In genomic region chr1:43757343-43758053, GRCh38 we compare ENCODE assay signal across 16 cellular contexts.
"Had no signal": no experiment of that assay in that cellular context is flagged by ENCODE, and none has a peak within 500 bp of the region (broad histone marks: within the 10 kb centered on the region; RNA-seq: fewer than 3 reads in every experiment).

No MANE protein-coding gene starts in this region.

- H3K4me3 Mint-ChIP-seq: activated naive CD4-positive, alpha-beta T cell treated with anti-CD3 and anti-CD28 coated beads for 36 hours; activated T-helper 17 cell treated with anti-CD3 and anti-CD28 coated beads, Interleukin-2, amount 50 U/mL, for 72 hours; mesothelial cell of epicardium; neural progenitor cell; stimulated activated memory B cell treated with anti-CD40 and anti-IgM and Interleukin-4, amounts not matched to agents 10 μg/mL and 1 μg/mL and 100 μg/mL, for 72 hours had no signal

- H3K27me3 Mint-ChIP-seq: activated T-helper 17 cell treated with anti-CD3 and anti-CD28 coated beads, Interleukin-2, amount 50 U/mL, for 72 hours; stimulated activated memory B cell treated with anti-CD40 and anti-IgM and Interleukin-4, amounts not matched to agents 10 μg/mL and 1 μg/mL and 100 μg/mL, for 72 hours had no signal

- H3K27ac Mint-ChIP-seq: activated naive CD4-positive, alpha-beta T cell treated with anti-CD3 and anti-CD28 coated beads for 36 hours; activated T-helper 17 cell treated with anti-CD3 and anti-CD28 coated beads, Interleukin-2, amount 50 U/mL, for 72 hours; mesothelial cell of epicardium; neural progenitor cell; stimulated activated memory B cell treated with anti-CD40 and anti-IgM and Interleukin-4, amounts not matched to agents 10 μg/mL and 1 μg/mL and 100 μg/mL, for 72 hours had no signal

- H3K9ac ChIP-seq: neural progenitor cell had no signal

- DNase-seq: activated CD4-positive, alpha-beta T cell treated with anti-CD3 and anti-CD28 coated beads, Interleukin-2, amount 50 U/mL, for 4 hours; activated CD4-positive, CD25-positive, alpha-beta regulatory T cell treated with anti-CD3 and anti-CD28 coated beads, Interleukin-2, amount 50 U/mL, for 72 hours; activated naive CD4-positive, alpha-beta T cell treated with anti-CD3 and anti-CD28 coated beads for 36 hours; kidney glomerular epithelial cell; lower lobe of right lung; retina; stimulated activated CD4-positive, alpha-beta T cell treated with anti-CD3 and anti-CD28 coated beads, Interleukin-2, amount 100 ng/mL, for 48 hours; T-helper 1 cell; T1000; tibial artery had no signal

- H3K36me3 Mint-ChIP-seq: mesothelial cell of epicardium, neural progenitor cell had no signal

- H3K9me3 ChIP-seq: esophagus muscularis mucosa, lower lobe of right lung, tibial artery had no signal

- ATAC-seq: activated T-helper 17 cell treated with anti-CD3 and anti-CD28 coated beads, Interleukin-2, amount 50 U/mL, for 72 hours; lower lobe of right lung; stimulated activated memory B cell treated with anti-CD40 and anti-IgM and Interleukin-4, amounts not matched to agents 10 μg/mL and 1 μg/mL and 100 μg/mL, for 72 hours had no signal

- H3K4me3 ChIP-seq: cardiac muscle cell, esophagus muscularis mucosa, lower lobe of right lung, neural progenitor cell, tibial artery had no signal

- H3K4me1 Mint-ChIP-seq: neural progenitor cell had no signal

- H3K36me3 ChIP-seq: cardiac muscle cell, lower lobe of right lung, neural progenitor cell had no signal

- H3K27ac ChIP-seq: cardiac muscle cell, esophagus muscularis mucosa, lower lobe of right lung, neural progenitor cell, tibial artery had no signal

- H3K9me3 Mint-ChIP-seq: activated naive CD4-positive, alpha-beta T cell treated with anti-CD3 and anti-CD28 coated beads for 36 hours; activated T-helper 17 cell treated with anti-CD3 and anti-CD28 coated beads, Interleukin-2, amount 50 U/mL, for 72 hours; mesothelial cell of epicardium; neural progenitor cell; stimulated activated memory B cell treated with anti-CD40 and anti-IgM and Interleukin-4, amounts not matched to agents 10 μg/mL and 1 μg/mL and 100 μg/mL, for 72 hours had no signal
